9 cellular contexts compared by ENCODE assay signal in the genomic region with DNA sequence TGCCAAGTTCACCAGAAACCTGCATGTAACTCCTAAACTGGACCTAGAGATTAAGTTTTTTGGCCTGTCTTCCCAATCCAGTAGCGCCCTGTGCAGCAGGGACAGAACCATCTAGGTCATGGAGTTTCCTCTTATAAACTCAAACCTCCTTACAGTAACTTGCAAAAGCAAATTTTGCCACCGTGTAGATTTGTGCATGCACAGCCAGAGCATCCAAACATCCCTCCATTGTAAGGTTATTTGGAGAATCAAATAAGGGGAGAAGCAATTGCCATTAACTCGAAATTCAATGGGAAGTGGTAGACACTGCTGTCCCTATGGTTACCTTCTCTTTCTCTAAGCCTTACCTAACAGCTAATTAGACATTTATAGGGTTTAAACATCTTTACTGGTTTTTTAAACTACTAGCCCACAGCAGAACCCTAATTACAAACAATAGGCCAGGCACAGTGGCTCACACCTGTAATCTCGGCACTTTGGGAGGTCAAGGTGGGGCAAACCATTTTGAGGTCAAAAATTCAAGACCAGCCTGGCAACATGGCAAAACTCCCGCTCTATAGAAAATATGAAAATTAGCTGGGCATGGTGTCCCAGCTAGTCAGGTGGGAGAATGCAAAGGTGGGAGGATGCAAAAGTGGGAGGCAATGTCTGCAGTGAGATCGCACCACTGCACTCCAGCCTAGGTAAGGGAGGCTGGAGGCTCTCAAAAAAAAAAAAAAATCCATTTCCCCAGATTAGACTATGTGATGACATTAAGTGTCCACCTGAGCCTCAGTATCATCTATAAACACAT. TPM values are rescaled to one million over a fixed set of nuclear protein-coding genes. Genes with fewer than 3 reads are reported as not detected.
A peak's percentile ranks its signal among the peaks of the same experiment; 100 is the strongest.
DNase-seq lines count a peak whose midpoint lies in the region; ATAC-seq and TF ChIP-seq lines count a peak whose summit lies in the region.
"Had no signal": no experiment of that assay in that cellular context is flagged by ENCODE, and none has a peak within 500 bp of the region (broad histone marks: within the 10 kb centered on the region; RNA-seq: fewer than 3 reads in every experiment).

No MANE protein-coding gene starts in this region.

- no peaks in the 10 kb centered on the region for H3K9me3 ChIP-seq in CD4-positive, alpha-beta T cell (ENCODE audit: control insufficient read depth, low read length)
- H3K9me3 ChIP-seq in Panc1 (ENCODE audit: control insufficient read depth, insufficient read depth, low read depth, low read length): no peaks in the 10 kb centered on the region
- no peaks in the 10 kb centered on the region for H3K9me3 ChIP-seq in endodermal cell (ENCODE audit: control insufficient read depth, low read length)
- H3K9me3 ChIP-seq: body of pancreas had no signal

- H3K4me1 Mint-ChIP-seq in CD4-positive, alpha-beta T cell (ENCODE audit: low read depth): peaks cover 64% of the 10 kb centered on the region
- peaks cover 32% of the 10 kb centered on the region for H3K4me1 Mint-ChIP-seq in endodermal cell

- H3K36me3 ChIP-seq in Panc1 (ENCODE audit: control insufficient read depth, insufficient read depth, low read length): peaks cover 43% of the 10 kb centered on the region
- peaks cover 49% of the 10 kb centered on the region for H3K36me3 ChIP-seq in endodermal cell (ENCODE audit: control insufficient read depth, insufficient read depth, low read length)

- 83 to 84% methylated on average over 3 to 5 of the region's 6 CpGs for WGBS in endodermal cell (ENCODE audit: insufficient coverage in 1 of 2, insufficient read length in 1 of 2), 2 experiments

- POLR2A ChIA-PET in CD4-positive, alpha-beta T cell (lab: Charles Lee): interaction anchor here (0.8 to 12.8 kb wide), 7 partner anchors 12 to 212 kb away, joined by 3 to 226 read pairs (median 8); a partner anchor contains a TSS
- POLR2A ChIA-PET in Panc1 (lab: Charles Lee): interaction anchor here (0.6 kb wide), 4 partner anchors 32 to 948 kb away, joined by 3 to 13 read pairs (median 5); no protein-coding TSS in a partner anchor
- POLR2A ChIA-PET in GM10248 (lab: Yijun Ruan, JAX): interaction anchor here (0.6 to 1.7 kb wide), 4 partner anchors 15 to 220 kb away, joined by 3 to 10 read pairs (median 8); no protein-coding TSS in a partner anchor

- no peak overlapping the region for H3K9ac ChIP-seq in endodermal cell (ENCODE audit: extremely low read depth, low read length, poor library complexity, severe bottlenecking)

- no TSS peak for BruUV-seq in Panc1 (replicated peaks; lab: Mats Ljungman, UMichigan)

- H3K9me3 Mint-ChIP-seq in CD4-positive, alpha-beta T cell: no peaks in the 10 kb centered on the region
- H3K9me3 Mint-ChIP-seq in endodermal cell: no peaks in the 10 kb centered on the region

- CTCF ChIA-PET in CD4-positive, alpha-beta T cell (lab: Charles Lee): interaction anchor here (0.9 to 3.2 kb wide), 11 partner anchors 8 to 192 kb away, joined by 3 to 28 read pairs (median 7); no protein-coding TSS in a partner anchor
- CTCF ChIA-PET in Panc1 (lab: Charles Lee): interaction anchor here (0.6 to 1.6 kb wide), 7 partner anchors 25 to 198 kb away, joined by 3 to 8 read pairs (median 5); no protein-coding TSS in a partner anchor
- CTCF ChIA-PET in GM10248 (lab: Yijun Ruan, JAX): interaction anchor here (1.1 to 6.2 kb wide), 22 partner anchors 7 to 429 kb away, joined by 3 to 86 read pairs (median 6); a partner anchor contains a TSS

- in situ Hi-C loops in G401 (cut with HindIII; ENCODE audit: low sequenced_read_pairs) (no loop called here), Panc1 (cut with HindIII; ENCODE audit: low pct_unique_long_range_greater_than_20kb, low sequenced_read_pairs) (no loop called here)

- no peaks in the 10 kb centered on the region for H3K27me3 ChIP-seq in CD4-positive, alpha-beta T cell (ENCODE audit: control insufficient read depth, insufficient read depth, low read length)
- H3K27me3 ChIP-seq in Panc1 (ENCODE audit: control insufficient read depth, insufficient read depth, low read length) (no peaks in the 10 kb centered on the region), endodermal cell (ENCODE audit: control insufficient read depth, insufficient read depth, low read length, poor library complexity, severe bottlenecking) (no peaks in the 10 kb centered on the region)
- H3K27me3 ChIP-seq: body of pancreas had no signal

- no peak for ATAC-seq in CD4-positive, alpha-beta T cell (ENCODE audit: poor library complexity)
- peak; percentile 16 for ATAC-seq in Panc1
- ATAC-seq in activated CD4-positive, CD25-positive, alpha-beta regulatory T cell treated with anti-CD3 and anti-CD28 coated beads, Interleukin-2, amount 50 U/mL, for 24 hours: no peak
- ATAC-seq: body of pancreas had no signal

- TF ChIP-seq CTCF in CD4-positive, alpha-beta T cell (IDR thresholded peaks at IDR 0.05): no peak
- TF ChIP-seq CTCF in Panc1 (IDR thresholded peaks at IDR 0.05): no peak
- no peak for TF ChIP-seq CTCF in endodermal cell (conservative IDR thresholded peaks at IDR 0.05)
- no peak for TF ChIP-seq CTCF in GM10248 (IDR thresholded peaks at IDR 0.05; ENCODE audit: control extremely low read depth, extremely low read depth, low read depth, missing control alignments)

- H3K4me3 Mint-ChIP-seq in CD4-positive, alpha-beta T cell: peak overlapping the region; percentile 11
- H3K4me3 Mint-ChIP-seq in endodermal cell: no peak overlapping the region

- intact Hi-C loops in CD4-positive, alpha-beta T cell (cut with DNase I, micrococcal nuclease): loop anchor here (5.0 to 10.0 kb wide), 6 partner anchors 42 to 689 kb away; a partner anchor contains a TSS
- intact Hi-C loops in Panc1 (cut with micrococcal nuclease; ENCODE audit: unreplicated experiment): loop anchor here (10.0 kb wide), 1 partner anchor 191 kb away; no protein-coding TSS in a partner anchor

- H3K27ac Mint-ChIP-seq in CD4-positive, alpha-beta T cell: peak overlapping the region; percentile 98
- peak overlapping the region; percentile 48 for H3K27ac Mint-ChIP-seq in endodermal cell

- no peak for DNase-seq in CD4-positive, alpha-beta T cell
- peak; percentile 56 for DNase-seq in G401 (ENCODE audit: low spot score)
- DNase-seq in Panc1 (ENCODE audit: low read depth, low spot score): no peak
- DNase-seq in endodermal cell: peak; percentile 49
- no peak for DNase-seq in HuH-7 (ENCODE audit: low spot score)
- DNase-seq in GM10248 (ENCODE audit: extremely low spot score): no peak
- DNase-seq: body of pancreas, mammary epithelial cell had no signal

- H3K27me3 Mint-ChIP-seq in CD4-positive, alpha-beta T cell: no peaks in the 10 kb centered on the region
- no peaks in the 10 kb centered on the region for H3K27me3 Mint-ChIP-seq in endodermal cell (ENCODE audit: insufficient read depth)

- H3K4me1 ChIP-seq in Panc1 (ENCODE audit: control insufficient read depth, insufficient read depth, low read length) (peaks cover 21% of the 10 kb centered on the region), endodermal cell (ENCODE audit: control insufficient read depth, insufficient read depth, low read length) (peaks cover 2% of the 10 kb centered on the region)

- peak overlapping the region; percentile 7 for H3K27ac ChIP-seq in CD4-positive, alpha-beta T cell (ENCODE audit: low read depth, low read length)
- no peak overlapping the region for H3K27ac ChIP-seq in Panc1 (ENCODE audit: low read length)
- no peak overlapping the region for H3K27ac ChIP-seq in endodermal cell (ENCODE audit: low read depth, low read length)

- H3K4me3 ChIP-seq in Panc1 (ENCODE audit: low read depth in 2 of 2, low read length in 2 of 2) (no peak overlapping the region), endodermal cell (ENCODE audit: low read length) (no peak overlapping the region)
- H3K4me3 ChIP-seq: body of pancreas had no signal

- peaks cover 72% of the 10 kb centered on the region for H3K36me3 Mint-ChIP-seq in CD4-positive, alpha-beta T cell (ENCODE audit: low read depth)
- H3K36me3 Mint-ChIP-seq in endodermal cell (ENCODE audit: low read depth): peaks cover 48% of the 10 kb centered on the region

RNA-seq across cellular contexts. Expression of a gene that starts 6.6 kb away (rescaled TPM):
- total RNA-seq in CD4-positive, alpha-beta T cell: 100 to 1,000 TPM; 788 to 811 TPM
- total RNA-seq in G401 (2014; rRNA removed; shearing (Covaris generic)): 2,144 and 3,148 TPM in 2 replicates
- 1,755 TPM for total RNA-seq in Panc1 (2021; ENCODE audit: unreplicated experiment)
- polyA plus RNA-seq in Panc1 (2012; ENCODE audit: insufficient read length): 990 TPM
- 1,000 to 10,000 TPM; 1,572 to 1,940 TPM for total RNA-seq in endodermal cell
- polyA plus RNA-seq in endodermal cell (2013, experiment 1 of 2): 1,263 TPM
- 1,225 TPM for polyA plus RNA-seq in endodermal cell (2013, experiment 2 of 2)

Comparison
In these comparisons a context has a peak if more than half of its experiments do, and no peak if none do; other contexts are left out.
1. DNase-seq: peak in G401 (single experiment) and endodermal cell (single experiment); none in CD4-positive, alpha-beta T cell (0 of 10), Panc1 (single experiment), HuH-7 (single experiment) and GM10248 (single experiment).